In genomic region chr16:11668590-11669379, GRCh38 we compare ENCODE assay signal across 8 cellular contexts. TPM values are rescaled to one million over a fixed set of nuclear protein-coding genes. Genes with fewer than 3 reads are reported as not detected.
DNase-seq lines count a peak whose midpoint lies in the region; ATAC-seq and TF ChIP-seq lines count a peak whose summit lies in the region.

No MANE protein-coding gene starts in this region.

- no peak overlapping the region for H2BK5ac ChIP-seq in H9 (ENCODE audit: insufficient read length, low read length)
- peak overlapping the region; percentile 90 for H2BK5ac ChIP-seq in neuronal stem cell (ENCODE audit: low read length)

- no peak overlapping the region for H3K56ac ChIP-seq in H9 (ENCODE audit: insufficient read length, low read depth, low read length)

- H3K14ac ChIP-seq in H9 (ENCODE audit: insufficient read depth, low read length) = peak overlapping the region; percentile 62
- H3K14ac ChIP-seq in neuronal stem cell (ENCODE audit: low read length) = peak overlapping the region; percentile 95

- TF ChIP-seq CTCF in H9 (conservative IDR thresholded peaks at IDR 0.05) = no peak
- no peak for TF ChIP-seq CTCF in WERI-Rb-1 (IDR thresholded peaks at IDR 0.05; ENCODE audit: low read depth, low read length)

- no peak overlapping the region for H3T11ph ChIP-seq in H9 (ENCODE audit: low read length)

- peak overlapping the region; percentile 73 to 84 for H3K4me3 Mint-ChIP-seq in H9

- H4K8ac ChIP-seq in H9 (replicated peaks; ENCODE audit: insufficient read length, low read depth, low read length) (no peak overlapping the region), neuronal stem cell (ENCODE audit: low read depth, low read length) (peak overlapping the region; percentile 31)

- WGBS in H9 (ENCODE audit: extremely low coverage, insufficient read length, low lambda C conversion rate) = no CpG with 5 or more reads among the region's 100 CpGs
- WGBS in neuronal stem cell (ENCODE audit: extremely low coverage in 2 of 2, insufficient read length in 2 of 2, insufficient replicate concordance in 1 of 2), 2 donors = no CpG with 5 or more reads among the region's 100 CpGs

- H3K27me3 ChIP-seq in H9 (ENCODE audit: insufficient read depth, low read length) (no peaks in the 10 kb centered on the region), WERI-Rb-1 (ENCODE audit: insufficient read depth, low read depth, severe bottlenecking) (no peaks in the 10 kb centered on the region), neuronal stem cell (ENCODE audit: control insufficient read depth in 3 of 3, insufficient read depth in 3 of 3, low read depth in 1 of 3, low read length in 3 of 3) (no peaks in the 10 kb centered on the region)

- H3K4ac ChIP-seq in H9 (ENCODE audit: low read depth, low read length) (no peak overlapping the region), neuronal stem cell (ENCODE audit: low read length) (peak overlapping the region; percentile 98)

- H2BK12ac ChIP-seq in H9 (ENCODE audit: insufficient read length, low read depth, low read length) (no peak overlapping the region), neuronal stem cell (ENCODE audit: low read length) (peak overlapping the region; percentile 66)

- H3K9me3 ChIP-seq in H9 (ENCODE audit: control insufficient read depth, low read depth, low read length) (no peaks in the 10 kb centered on the region), WERI-Rb-1 (ENCODE audit: severe bottlenecking) (no peaks in the 10 kb centered on the region), neuronal stem cell (replicated peaks in 1 of 2; ENCODE audit: control insufficient read depth in 2 of 2, insufficient read depth in 1 of 2, low read depth in 1 of 2, low read length in 2 of 2) (no peaks in the 10 kb centered on the region)

- H2BK15ac ChIP-seq in H9 (ENCODE audit: low read depth, low read length) (no peak overlapping the region), neuronal stem cell (ENCODE audit: low read length) (peak overlapping the region; percentile 93)

- H3K27ac ChIP-seq in H9 (ENCODE audit: insufficient read length, low read depth, low read length) (no peak overlapping the region), WERI-Rb-1 (peak overlapping the region; percentile 59), neuronal stem cell (replicated peaks; ENCODE audit: low read length) (no peak overlapping the region)

- H3K4me1 Mint-ChIP-seq in H9 = peaks cover 45 to 59% of the 10 kb centered on the region in 2 experiments

- H3K23me2 ChIP-seq in H9 (ENCODE audit: insufficient read length, low read depth, low read length, poor library complexity, severe bottlenecking) = no peaks in the 10 kb centered on the region

- H3K79me2 ChIP-seq in H9 (ENCODE audit: insufficient read depth, low read length) = peaks cover 11% of the 10 kb centered on the region; the same call in 1 of the 2 replicates

- H2BK120ac ChIP-seq in H9 (ENCODE audit: low read depth, low read length, poor library complexity, severe bottlenecking) (peak overlapping the region; percentile 8), neuronal stem cell (ENCODE audit: low read depth, low read length) (peak overlapping the region; percentile 61)

- no peak overlapping the region for H3K23ac ChIP-seq in H9 (ENCODE audit: insufficient read length, low read depth, low read length)
- H3K23ac ChIP-seq in neuronal stem cell (ENCODE audit: low read depth, low read length, poor library complexity) = peak overlapping the region; percentile 85

- H3K27me3 Mint-ChIP-seq in H9 (ENCODE audit: low read depth) = peaks cover 4% of the 10 kb centered on the region

- H3K4me3 ChIP-seq in WERI-Rb-1 (ENCODE audit: low read depth, low read length) (peak overlapping the region; percentile 53), neuronal stem cell (ENCODE audit: low read length in 2 of 2) (peak overlapping the region; percentile 96 to 99)

- no peak overlapping the region for H3K27ac Mint-ChIP-seq in H9

- H3K9ac ChIP-seq in H9 (ENCODE audit: extremely low read depth, insufficient read length, low read length) (peak overlapping the region; percentile 45), neuronal stem cell (ENCODE audit: low read depth, low read length, poor library complexity) (peak overlapping the region; percentile 100)

- DNase-seq in H9 (no peak), WERI-Rb-1 (no peak), neuronal stem cell (ENCODE audit: low spot score) (peak; percentile 45), glomerular visceral epithelial cell (ENCODE audit: extremely low spot score) (no peak), mesenteric fat pad (ENCODE audit: low spot score) (no peak), NCI-H187 (lab: John Stamatoyannopoulos, UW) (no peak)

- H3K9me3 Mint-ChIP-seq in H9 = no peaks in the 10 kb centered on the region; a peak in 1 of 5 replicates

- H3K18ac ChIP-seq in H9 (ENCODE audit: insufficient read length, low read depth, low read length) (peak overlapping the region; percentile 77), neuronal stem cell (ENCODE audit: low read length) (peak overlapping the region; percentile 100)

- H2AK5ac ChIP-seq in H9 (ENCODE audit: insufficient read length, low read length) = no peak overlapping the region
- peak overlapping the region; percentile 100 for H2AK5ac ChIP-seq in neuronal stem cell (ENCODE audit: low read depth, low read length)

- H4K5ac ChIP-seq in H9 (ENCODE audit: insufficient read length, low read depth, low read length) = no peak overlapping the region

- H3K36me3 ChIP-seq in WERI-Rb-1 (peaks cover 4% of the 10 kb centered on the region; the same call in 1 of the 2 replicates), neuronal stem cell (replicated peaks in 1 of 2; ENCODE audit: control insufficient read depth in 2 of 2, insufficient read depth in 2 of 2, low read length in 2 of 2) (peaks cover 6 to 29% of the 10 kb centered on the region in 2 donors)

- H3K4me1 ChIP-seq in H9 (ENCODE audit: insufficient read depth, low read length) = peaks cover 6% of the 10 kb centered on the region; the same call in 1 of the 2 replicates
- H3K4me1 ChIP-seq in neuronal stem cell (ENCODE audit: control insufficient read depth in 2 of 2, insufficient read depth in 1 of 2, low read depth in 1 of 2, low read length in 2 of 2) = peaks cover 24 to 36% of the 10 kb centered on the region in 2 donors

- ATAC-seq in esophagus mucosa (peak; percentile 1), HG03469 (IDR thresholded peaks at IDR 0.05; ENCODE audit: unreplicated experiment) (no peak)

- peaks cover 4% of the 10 kb centered on the region for H4K20me1 ChIP-seq in H9 (ENCODE audit: control insufficient read depth, insufficient read depth, insufficient read length)

- no peak overlapping the region for H2BK20ac ChIP-seq in H9 (ENCODE audit: low read depth, low read length, poor library complexity, severe bottlenecking)

- peaks cover 0 to 3% (median 0%) of the 10 kb centered on the region in 3 experiments; a peak in 2 of 7 replicates for H3K36me3 Mint-ChIP-seq in H9 (ENCODE audit: insufficient read depth in 1 of 3, low read depth in 3 of 3)

- H2AFZ ChIP-seq in H9 (ENCODE audit: low read length) (no peak overlapping the region), neuronal stem cell (ENCODE audit: low read length) (peak overlapping the region; percentile 83)

- H3K4me2 ChIP-seq in H9 (ENCODE audit: insufficient read depth, insufficient read length, low read length) = peak overlapping the region; percentile 39
- H3K4me2 ChIP-seq in neuronal stem cell (ENCODE audit: insufficient read depth, low read length, poor library complexity, severe bottlenecking) = peak overlapping the region; percentile 69

- no peak overlapping the region for H4K91ac ChIP-seq in H9 (ENCODE audit: insufficient read length, low read depth, low read length)
- peak overlapping the region; percentile 81 for H4K91ac ChIP-seq in neuronal stem cell (ENCODE audit: low read depth, low read length, poor library complexity)

- H3K79me1 ChIP-seq in H9 (ENCODE audit: insufficient read depth, low read depth, low read length, poor library complexity, severe bottlenecking) (peaks cover 5% of the 10 kb centered on the region), neuronal stem cell (ENCODE audit: low read depth, low read length) (peaks cover 37% of the 10 kb centered on the region)

RNA-seq across cellular contexts. Expression of gene SNN, which starts 0.5 kb away (rescaled TPM):
- total RNA-seq in H9 (2021) (43.9 and 44.2 TPM in 2 replicates), esophagus mucosa (19.1 TPM), mesenteric fat pad (47.2 TPM)
- polyA plus RNA-seq in neuronal stem cell (2013, experiment 1 of 2) = 84.2 TPM
- polyA plus RNA-seq in neuronal stem cell (2013, experiment 2 of 2) = 83.6 TPM
